Comparison of ENCODE assay signal across 8 cellular contexts in the genomic region with DNA sequence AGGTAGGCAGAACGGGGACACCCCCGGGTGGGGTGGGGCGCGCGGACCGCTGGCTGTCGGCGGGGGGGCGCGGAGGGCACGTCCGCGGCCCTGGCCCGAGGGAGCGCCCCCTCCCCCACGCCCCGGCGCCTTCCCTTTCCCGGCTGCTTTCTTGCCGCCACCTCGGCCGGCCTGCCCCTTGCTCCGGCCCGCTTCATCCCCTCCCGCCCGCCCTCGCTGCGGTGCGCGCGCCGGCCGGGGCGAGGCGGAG. TPM values are rescaled to one million over a fixed set of nuclear protein-coding genes. Genes with fewer than 3 reads are reported as not detected.
A peak's percentile ranks its signal among the peaks of the same experiment; 100 is the strongest.
DNase-seq lines count a peak whose midpoint lies in the region; ATAC-seq, FAIRE-seq and TF ChIP-seq lines count a peak whose summit lies in the region.

No MANE protein-coding gene starts in this region.

- TF ChIP-seq CTCF in GM10248 (IDR thresholded peaks at IDR 0.05; ENCODE audit: control extremely low read depth, extremely low read depth, low read depth, missing control alignments) (no peak), keratinocyte (optimal IDR thresholded peaks at IDR 0.05 in 1 of 3, IDR thresholded peaks at IDR 0.05 in 1 of 3, conservative IDR thresholded peaks at IDR 0.05 in 1 of 3; ENCODE audit: extremely low read depth in 1 of 3, insufficient read depth in 2 of 3, low read length in 3 of 3) (no peak)

- H3K27me3 ChIP-seq in keratinocyte (ENCODE audit: control insufficient read depth, extremely low read depth, insufficient read depth, low read length), result no peaks in the 10 kb centered on the region
- H3K27me3 ChIP-seq in thymus (ENCODE audit: control insufficient read depth, insufficient read depth), result no peaks in the 10 kb centered on the region

- no peak for FAIRE-seq in keratinocyte (lab: Jason Lieb, UNC)

- WGBS in thymus, result under 1% methylated on average over 35 of the region's 35 CpGs

- peak overlapping the region; percentile 91 for H3K4me3 Mint-ChIP-seq in activated naive CD8-positive, alpha-beta T cell

- peaks cover 51% of the 10 kb centered on the region for H3K79me2 ChIP-seq in keratinocyte (ENCODE audit: control insufficient read depth, insufficient read depth, low read length)

- CTCF ChIA-PET in GM10248 (lab: Yijun Ruan, JAX), result interaction anchor here (0.9 to 3.7 kb wide), 2 partner anchors 13 to 20 kb away, joined by 3 to 14 read pairs; no protein-coding TSS in a partner anchor

- no peak overlapping the region for H2AFZ ChIP-seq in keratinocyte (ENCODE audit: control insufficient read depth, low read length)

- no peak overlapping the region for H3K27ac Mint-ChIP-seq in activated naive CD8-positive, alpha-beta T cell

- H3K27me3 Mint-ChIP-seq in activated naive CD8-positive, alpha-beta T cell, result no peaks in the 10 kb centered on the region

- no peaks in the 10 kb centered on the region for H3K36me3 Mint-ChIP-seq in activated naive CD8-positive, alpha-beta T cell

- POLR2A ChIA-PET in GM10248 (lab: Yijun Ruan, JAX), result interaction anchor here (0.9 to 1.0 kb wide), 2 partner anchors 11 to 13 kb away, joined by 3 to 4 read pairs; no protein-coding TSS in a partner anchor

- peaks cover 28% of the 10 kb centered on the region for H3K4me1 Mint-ChIP-seq in activated naive CD8-positive, alpha-beta T cell (ENCODE audit: low read depth)

- H3K27ac ChIP-seq in keratinocyte (ENCODE audit: control insufficient read depth, insufficient read depth, low read length) (peak overlapping the region; percentile 93), thymus (ENCODE audit: low read depth) (peak overlapping the region; percentile 99)

- H3K4me3 ChIP-seq in keratinocyte (ENCODE audit: control insufficient read depth in 2 of 3, extremely low read depth in 1 of 3, insufficient read depth in 2 of 3, low read depth in 1 of 3, low read length in 3 of 3) (peak overlapping the region; percentile 88 to 95 (median 90)), thymus (ENCODE audit: low read length) (peak overlapping the region; percentile 96)

- peaks cover 29% of the 10 kb centered on the region for H3K4me1 ChIP-seq in keratinocyte (ENCODE audit: control insufficient read depth, extremely low read depth, insufficient read depth, low read length)
- peaks cover 12% of the 10 kb centered on the region for H3K4me1 ChIP-seq in thymus (ENCODE audit: control insufficient read depth, insufficient read depth, low read length)

- ATAC-seq in HG02798 (IDR thresholded peaks at IDR 0.05; ENCODE audit: poor library complexity, unreplicated experiment), result peak; percentile 24

- peaks cover 18% of the 10 kb centered on the region for H4K20me1 ChIP-seq in keratinocyte (ENCODE audit: control insufficient read depth, extremely low read depth, insufficient read depth, low read length)

- dilution Hi-C loops in keratinocyte (cut with MboI; ENCODE audit: extremely low pct_ligation_motif_present, low sequenced_read_pairs), result no loop called here

- DNase-seq in GM10248 (ENCODE audit: extremely low spot score), result peak; percentile 74
- no peak for DNase-seq in keratinocyte (ENCODE audit: low read depth, low spot score)
- no peak for DNase-seq in NCI-H1930 (lab: John Stamatoyannopoulos, UW)
- no peak for DNase-seq in activated naive CD4-positive, alpha-beta T cell (lab: John Stamatoyannopoulos, UW)
- DNase-seq in activated effector memory CD4-positive, alpha-beta T cell treated with anti-CD3 and anti-CD28 coated beads, Interleukin-2, amount 50 U/mL, for 16 hours, result no peak

- H3K36me3 ChIP-seq in keratinocyte (ENCODE audit: control insufficient read depth in 2 of 2, extremely low read depth in 1 of 2, insufficient read depth in 2 of 2, low read length in 2 of 2) (no peaks in the 10 kb centered on the region), thymus (ENCODE audit: control insufficient read depth, insufficient read depth) (no peaks in the 10 kb centered on the region)

- no peaks in the 10 kb centered on the region for H3K9me3 Mint-ChIP-seq in activated naive CD8-positive, alpha-beta T cell (ENCODE audit: low read depth)

- H3K9me1 ChIP-seq in keratinocyte (ENCODE audit: control insufficient read depth, extremely low read depth, insufficient read depth, low read length), result no peaks in the 10 kb centered on the region

- H3K9me3 ChIP-seq in keratinocyte (ENCODE audit: control insufficient read depth, low read depth, low read length) (no peaks in the 10 kb centered on the region), thymus (ENCODE audit: control insufficient read depth) (no peaks in the 10 kb centered on the region)

- H3K4me2 ChIP-seq in keratinocyte (ENCODE audit: control insufficient read depth, extremely low read depth, insufficient read depth, low read depth, low read length), result no peak overlapping the region

- peak overlapping the region; percentile 87 for H3K9ac ChIP-seq in keratinocyte (ENCODE audit: control insufficient read depth, extremely low read depth, insufficient read depth, low read length)

RNA-seq across cellular contexts. Expression of gene VAPA, which starts 0.4 kb away (rescaled TPM):
- polyA plus RNA-seq in keratinocyte, result 174 to 350 TPM (median 267 TPM) in 3 replicates
- 170 TPM for polyA plus RNA-seq in keratinocyte (2011; ENCODE audit: low read depth)
- 244 and 459 TPM in 2 replicates for polyA plus RNA-seq in keratinocyte (2011; cell fraction: cytosol; rRNA removed)
- polyA plus RNA-seq in keratinocyte (2011; cell fraction: nucleus; rRNA removed), result 146 and 198 TPM in 2 replicates
- polyA plus RNA-seq in keratinocyte (2012; ENCODE audit: low replicate concordance), result 143 and 223 TPM in 2 replicates
- 18.6 to 194 TPM (median 79.0 TPM) in 3 replicates for polyA minus RNA-seq in keratinocyte
- 163 TPM for polyA minus RNA-seq in keratinocyte (2011; cell fraction: cytosol; rRNA and poly(A)+ RNA removed)
- polyA minus RNA-seq in keratinocyte (2011; cell fraction: nucleus; rRNA and poly(A)+ RNA removed), result 37.4 and 91.5 TPM in 2 replicates
- polyA plus RNA-seq in thymus, result 158 TPM

RNA-seq across cellular contexts. Expression of gene TXNDC2, which starts 28.5 kb away (rescaled TPM):
- polyA plus RNA-seq in keratinocyte, result 0.03 TPM in 1 of 3 replicates, not detected in the others
- polyA plus RNA-seq in keratinocyte (2011; ENCODE audit: low read depth), result not detected
- not detected in 2 replicates for polyA plus RNA-seq in keratinocyte (2011; cell fraction: cytosol; rRNA removed)
- polyA plus RNA-seq in keratinocyte (2011; cell fraction: nucleus; rRNA removed), result not detected in 2 replicates
- 0.06 TPM in 1 of 2 replicates, not detected in the other for polyA plus RNA-seq in keratinocyte (2012; ENCODE audit: low replicate concordance)
- polyA minus RNA-seq in keratinocyte, result 0.16 TPM in 1 of 3 replicates, not detected in the others
- polyA minus RNA-seq in keratinocyte (2011; cell fraction: cytosol; rRNA and poly(A)+ RNA removed), result not detected
- polyA minus RNA-seq in keratinocyte (2011; cell fraction: nucleus; rRNA and poly(A)+ RNA removed), result not detected in 2 replicates
- polyA plus RNA-seq in thymus, result 0.02 TPM
